Comparison of ENCODE assay signal across 22 cellular contexts in the genomic region with DNA sequence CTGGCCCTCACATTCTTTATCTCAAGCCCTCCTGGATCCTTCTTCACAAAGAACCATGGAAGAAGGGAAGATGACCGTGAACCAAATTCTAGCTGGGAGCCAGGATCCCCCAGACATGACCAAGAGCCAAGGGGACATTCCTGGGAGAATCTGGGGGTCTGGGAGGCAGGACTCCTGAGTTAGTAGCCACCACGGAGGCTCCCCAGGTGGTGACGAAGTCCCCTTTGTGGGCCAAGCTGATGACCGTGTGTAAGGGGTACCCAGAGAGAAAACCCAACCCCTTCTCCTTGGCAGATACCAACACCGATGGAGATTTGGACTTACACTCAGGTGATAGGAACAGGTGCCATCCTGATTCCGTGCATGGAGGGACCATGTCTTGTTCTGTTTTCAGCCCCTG. TPM values are rescaled to one million over a fixed set of nuclear protein-coding genes. Genes with fewer than 3 reads are reported as not detected.
DNase-seq lines count a peak whose midpoint lies in the region; ATAC-seq, FAIRE-seq and TF ChIP-seq lines count a peak whose summit lies in the region.
"Had no signal": no experiment of that assay in that cellular context is flagged by ENCODE, and none has a peak within 500 bp of the region (broad histone marks: within the 10 kb centered on the region; RNA-seq: fewer than 3 reads in every experiment).

No MANE protein-coding gene starts in this region.

- H4K91ac ChIP-seq in H1 (replicated peaks; ENCODE audit: insufficient read length, low read length) = no peak overlapping the region

- H3K4ac ChIP-seq in H1 (replicated peaks; ENCODE audit: insufficient read length, low read depth, low read length) = no peak overlapping the region

- H3K36me3 ChIP-seq in H1 (ENCODE audit: control insufficient read depth in 2 of 4, insufficient read depth in 4 of 4, low read length in 3 of 4) (peaks cover 0 to 13% (median 6%) of the 10 kb centered on the region in 4 experiments; a peak in 6 of 8 replicates), osteoblast (ENCODE audit: insufficient read depth, low read length) (peaks cover 8% of the 10 kb centered on the region), tibial nerve (no peaks in the 10 kb centered on the region)

- H3K56ac ChIP-seq in H1 (replicated peaks; ENCODE audit: insufficient read length, low read depth, low read length) = no peak overlapping the region

- H4K20me1 ChIP-seq in H1 (replicated peaks in 1 of 2; ENCODE audit: control insufficient read depth in 1 of 2, insufficient read depth in 2 of 2, low read length in 2 of 2) = no peaks in the 10 kb centered on the region
- H4K20me1 ChIP-seq in osteoblast (ENCODE audit: insufficient read depth, low read length) = no peaks in the 10 kb centered on the region

- no peak for TF ChIP-seq POLR2A in H1 (IDR thresholded peaks at IDR 0.05; ENCODE audit: control extremely low read depth in 1 of 2, low read depth in 2 of 2, low read length in 2 of 2)
- TF ChIP-seq POLR2A in tibial nerve (IDR thresholded peaks at IDR 0.05) = no peak

- H3K27me3 ChIP-seq in right cardiac atrium (ENCODE audit: control insufficient read depth, insufficient read depth) (no peaks in the 10 kb centered on the region), H1 (replicated peaks in 1 of 4; ENCODE audit: control insufficient read depth in 3 of 4, extremely low read depth in 1 of 4, insufficient read depth in 3 of 4, low read length in 3 of 4) (no peaks in the 10 kb centered on the region), osteoblast (ENCODE audit: insufficient read depth, low read length) (no peaks in the 10 kb centered on the region), tibial nerve (no peaks in the 10 kb centered on the region)
- H3K27me3 ChIP-seq: BE2C, SJCRH30 had no signal

- no peak overlapping the region for H3K18ac ChIP-seq in H1 (ENCODE audit: extremely low read depth, low read length)

- no peak overlapping the region for H2BK20ac ChIP-seq in H1 (ENCODE audit: low read length)

- no peak overlapping the region for H3K23ac ChIP-seq in H1 (ENCODE audit: insufficient read length)

- no peak overlapping the region for H4K8ac ChIP-seq in H1 (ENCODE audit: extremely low read depth, insufficient read depth, low read length)

- no peak for TF ChIP-seq RAD21 in H1 (IDR thresholded peaks at IDR 0.05 in 1 of 2, conservative IDR thresholded peaks at IDR 0.05 in 1 of 2; ENCODE audit: low read depth in 2 of 2, low read length in 2 of 2)

- TF ChIP-seq EP300 in H1 (IDR thresholded peaks at IDR 0.05; ENCODE audit: borderline replicate concordance in 1 of 2, low read depth in 2 of 2, low read length in 2 of 2) (no peak), tibial nerve (IDR thresholded peaks at IDR 0.05) (no peak)

- DNase-seq in cardiac septum (ENCODE audit: low spot score) (peak; percentile 61), right cardiac atrium (no peak), H1 (ENCODE audit: low read depth in 1 of 2, low spot score in 2 of 2) (no peak), osteoblast (ENCODE audit: insufficient read length, low spot score, missing footprints) (peak; percentile 13), NCI-H146 (lab: John Stamatoyannopoulos, UW) (no peak), tibial nerve (ENCODE audit: low spot score in 2 of 2) (no peak)
- DNase-seq in central memory CD4-positive, alpha-beta T cell = no peak
- DNase-seq: COR-L47, DMS79, KBM-7, MM.1S, NCI-H1092, NCI-H1436 treated with DMSO at 0.1 percent for 48 hours, NCI-H2029 treated with DMSO at 0.1 percent for 48 hours, NCI-H345, NCI-H774 had no signal

- no peak overlapping the region for H2AK5ac ChIP-seq in H1 (ENCODE audit: low read depth, low read length)

- H3K79me2 ChIP-seq in H1 (ENCODE audit: control insufficient read depth in 1 of 2, insufficient read depth in 2 of 2, low read length in 2 of 2) = no peaks in the 10 kb centered on the region
- no peaks in the 10 kb centered on the region for H3K79me2 ChIP-seq in osteoblast (ENCODE audit: insufficient read depth, low read length)

- H2BK12ac ChIP-seq in H1 (ENCODE audit: low read depth, low read length) = peak overlapping the region; percentile 43; the same call in 1 of the 2 replicates

- no peak overlapping the region for H3K14ac ChIP-seq in H1 (ENCODE audit: insufficient read length)

- H3K9ac ChIP-seq in H1 (replicated peaks in 1 of 4; ENCODE audit: extremely low read depth in 1 of 4, low read depth in 3 of 4, low read length in 3 of 4) = no peak overlapping the region

- H3K9me3 ChIP-seq in right cardiac atrium (ENCODE audit: control insufficient read depth, low read length) (no peaks in the 10 kb centered on the region), H1 (ENCODE audit: insufficient read depth in 2 of 2, low read depth in 1 of 2, low read length in 1 of 2) (no peaks in the 10 kb centered on the region), osteoblast (ENCODE audit: low read depth, low read length) (no peaks in the 10 kb centered on the region), tibial nerve (no peaks in the 10 kb centered on the region)
- H3K9me3 ChIP-seq: BE2C, SJCRH30 had no signal

- no peak for ATAC-seq in right cardiac atrium
- ATAC-seq: Panc1 had no signal

- H3K4me3 ChIP-seq in right cardiac atrium (ENCODE audit: low read length) (no peak overlapping the region), H1 (ENCODE audit: extremely low read depth in 1 of 4, insufficient read depth in 2 of 4, low read depth in 3 of 4, low read length in 4 of 4) (no peak overlapping the region), osteoblast (ENCODE audit: insufficient read depth, low read length) (no peak overlapping the region), tibial nerve (no peak overlapping the region)
- H3K4me3 ChIP-seq: SJCRH30 had no signal

- no peaks in the 10 kb centered on the region for H3K79me1 ChIP-seq in H1 (ENCODE audit: low read depth, low read length)

- peaks cover 2% of the 10 kb centered on the region for H3K4me1 ChIP-seq in right cardiac atrium (ENCODE audit: control insufficient read depth, insufficient read depth, low read length)
- H3K4me1 ChIP-seq in H1 (replicated peaks in 1 of 4; ENCODE audit: control insufficient read depth in 3 of 4, insufficient read depth in 4 of 4, low read length in 3 of 4) = peaks cover 6 to 15% (median 9%) of the 10 kb centered on the region in 4 experiments
- peaks cover 4% of the 10 kb centered on the region for H3K4me1 ChIP-seq in osteoblast (ENCODE audit: insufficient read depth, low read length)
- peaks cover 0 to 41% (median 13%) of the 10 kb centered on the region in 4 donors for H3K4me1 ChIP-seq in tibial nerve

- H3K4me2 ChIP-seq in H1 (ENCODE audit: insufficient read depth in 1 of 2, low read depth in 2 of 2, low read length in 2 of 2) (no peak overlapping the region), osteoblast (ENCODE audit: insufficient read depth, low read length) (no peak overlapping the region)

- 0 out of 2 replicates have a peak overlapping the region, but pooled peaks have one; percentile 18 for H2BK15ac ChIP-seq in H1 (ENCODE audit: low read length)

- H2BK120ac ChIP-seq in H1 (replicated peaks; ENCODE audit: low read depth, low read length) = no peak overlapping the region

- CTCF ChIA-PET in H1 (lab: Charles Lee; ENCODE audit: partially characterized antibody) = interaction anchor here (0.6 to 13.0 kb wide), 17 partner anchors 11 to 210 kb away, joined by 3 to 243 read pairs (median 9); a partner anchor contains a TSS

- TF ChIP-seq CTCF in H1 (IDR thresholded peaks at IDR 0.05; ENCODE audit: control extremely low read depth in 1 of 3, insufficient read depth in 1 of 3, low read depth in 1 of 3, low read length in 3 of 3) (no peak), osteoblast (IDR thresholded peaks at IDR 0.05; ENCODE audit: extremely low read depth, low read depth, low read length) (no peak), tibial nerve (IDR thresholded peaks at IDR 0.05) (no peak)

- WGBS in right cardiac atrium = 83% methylated on average over 6 of the region's 6 CpGs
- 82% methylated on average over 6 of the region's 6 CpGs; no CpG with 5 or more reads in 1 of the 2 experiments for WGBS in H1 (ENCODE audit: extremely low coverage in 1 of 2, insufficient coverage in 1 of 2, insufficient read length in 1 of 2, insufficient replicate concordance in 2 of 2, low coverage in 1 of 2, low lambda C conversion rate in 2 of 2, missing lambda C conversion rate in 1 of 2), 2 experiments
- 83 to 92% methylated on average over 5 to 6 of the region's 6 CpGs for WGBS in tibial nerve, 2 donors

- no peak overlapping the region for H4K5ac ChIP-seq in H1 (ENCODE audit: insufficient read length, low read depth, low read length)

- intact Hi-C loops in cardiac septum (cut with DNase I) = loop anchor here (5.0 to 10.0 kb wide), 2 partner anchors 175 to 273 kb away; no protein-coding TSS in a partner anchor
- intact Hi-C loops in right cardiac atrium (cut with DNase I) = loop anchor here (5.0 to 10.0 kb wide), 3 partner anchors 100 to 203 kb away; no protein-coding TSS in a partner anchor

- no peak for FAIRE-seq in H1 (lab: Jason Lieb, UNC)
- FAIRE-seq: HepG2 had no signal

- H2BK5ac ChIP-seq in H1 (ENCODE audit: low read depth, low read length) = no peak overlapping the region

- no peaks in the 10 kb centered on the region; the same call in 1 of the 2 replicates for H3K23me2 ChIP-seq in H1 (ENCODE audit: low read depth, low read length)

- H2AFZ ChIP-seq in H1 (ENCODE audit: low read length) (no peak overlapping the region), osteoblast (ENCODE audit: low read length) (no peak overlapping the region)

- POLR2A ChIA-PET in H1 (lab: Charles Lee; ENCODE audit: partially characterized antibody) = interaction anchor here (0.8 to 5.3 kb wide), 13 partner anchors 9 to 118 kb away, joined by 3 to 25 read pairs (median 5); a partner anchor contains a TSS

- no peak overlapping the region for H3K27ac ChIP-seq in right cardiac atrium (ENCODE audit: low read length)
- H3K27ac ChIP-seq in H1 (ENCODE audit: low read depth, low read length) = no peak overlapping the region
- H3K27ac ChIP-seq in osteoblast (ENCODE audit: low read depth, low read length) = no peak overlapping the region
- H3K27ac ChIP-seq in tibial nerve = no peak overlapping the region
- H3K27ac ChIP-seq: SJCRH30 had no signal

RNA-seq across cellular contexts. Expression of a gene that starts 6.8 kb away (rescaled TPM):
- total RNA-seq in cardiac septum (7.0 TPM), right cardiac atrium (1 to 10 TPM; 4.6 to 8.3 (median 4.8) TPM), osteoblast (under 0.01 TPM in 2 replicates), tibial nerve (10 to 100 TPM in 1 of 4 donors, 1 to 10 TPM in 3; 1.6 to 37.2 (median 7.3) TPM)
- polyA plus RNA-seq in right cardiac atrium (7.8 TPM), H1 (2011; rRNA removed) (1.5 and 2.4 TPM in 2 replicates)
- 1.3 and 1.6 TPM in 2 replicates for total RNA-seq in H1 (2021; fragmentation: NEBNext Ultra II Directional; extraction: Animal tissue kit (Norgen Biotek cat#: 25700))
- polyA plus RNA-seq in H1 (2011; cell fraction: cytosol; rRNA removed) = 2.4 TPM
- 2.7 TPM for polyA plus RNA-seq in H1 (2011; cell fraction: nucleus; rRNA removed)
- polyA plus RNA-seq in H1 (2012, experiment 1 of 2) = 0.75 to 2.3 TPM (median 2.0 TPM) in 4 replicates
- 1.8 TPM for polyA plus RNA-seq in H1 (2012, experiment 2 of 2)
- 1.3 TPM for polyA plus RNA-seq in H1 (2013, experiment 1 of 2)
- 0.98 TPM for polyA plus RNA-seq in H1 (2013, experiment 2 of 2)
- polyA minus RNA-seq in H1 (2011; rRNA and poly(A)+ RNA removed) = 0.13 and 0.66 TPM in 2 replicates
- polyA minus RNA-seq in H1 (2011; cell fraction: cytosol; rRNA and poly(A)+ RNA removed) = not detected
- 1.2 TPM for polyA minus RNA-seq in H1 (2011; cell fraction: nucleus; rRNA and poly(A)+ RNA removed)
- total RNA-seq: A673; CD4-positive, alpha-beta T cell had no signal

RNA-seq across cellular contexts. Expression of a gene that starts 22.9 kb away (rescaled TPM):
- 62.0 TPM for total RNA-seq in cardiac septum
- total RNA-seq in right cardiac atrium = 10 to 100 TPM; 54.8 to 73.0 (median 59.5) TPM
- 27.7 TPM for polyA plus RNA-seq in right cardiac atrium
- 174 and 195 TPM in 2 replicates for total RNA-seq in H1 (2021; fragmentation: NEBNext Ultra II Directional; extraction: Animal tissue kit (Norgen Biotek cat#: 25700))
- polyA plus RNA-seq in H1 (2011; rRNA removed) = 118 and 127 TPM in 2 replicates
- 133 TPM for polyA plus RNA-seq in H1 (2011; cell fraction: cytosol; rRNA removed)
- polyA plus RNA-seq in H1 (2011; cell fraction: nucleus; rRNA removed) = 363 TPM
- polyA plus RNA-seq in H1 (2012, experiment 1 of 2) = 127 to 175 TPM (median 133 TPM) in 4 replicates
- polyA plus RNA-seq in H1 (2012, experiment 2 of 2) = 54.1 TPM
- 64.3 TPM for polyA plus RNA-seq in H1 (2013, experiment 1 of 2)
- 59.4 TPM for polyA plus RNA-seq in H1 (2013, experiment 2 of 2)
- polyA minus RNA-seq in H1 (2011; rRNA and poly(A)+ RNA removed) = 417 and 449 TPM in 2 replicates
- 92.7 TPM for polyA minus RNA-seq in H1 (2011; cell fraction: cytosol; rRNA and poly(A)+ RNA removed)
- 129 TPM for polyA minus RNA-seq in H1 (2011; cell fraction: nucleus; rRNA and poly(A)+ RNA removed)
- 72.7 and 81.0 TPM in 2 replicates for total RNA-seq in osteoblast
- total RNA-seq in tibial nerve = 100 to 1,000 TPM in 1 of 4 donors, 10 to 100 TPM in 3; 48.9 to 137 (median 57.0) TPM

RNA-seq across cellular contexts. Expression of a gene that starts 25.4 kb away (rescaled TPM):
- total RNA-seq in cardiac septum (0.13 TPM), right cardiac atrium (1 to 10 TPM in 3 of 4 donors, under 1 TPM in 1; 0.08 to 1.4 (median 1.1) TPM), osteoblast (0.72 and 1.2 TPM in 2 replicates), tibial nerve (under 1 TPM in 2 of 4 donors, not detected in 2; 0.30 to 0.66 TPM)
- polyA plus RNA-seq in right cardiac atrium (0.25 TPM), H1 (2011; rRNA removed) (39.0 and 51.1 TPM in 2 replicates)
- 58.1 and 59.4 TPM in 2 replicates for total RNA-seq in H1 (2021; fragmentation: NEBNext Ultra II Directional; extraction: Animal tissue kit (Norgen Biotek cat#: 25700))
- 35.6 TPM for polyA plus RNA-seq in H1 (2011; cell fraction: cytosol; rRNA removed)
- 109 TPM for polyA plus RNA-seq in H1 (2011; cell fraction: nucleus; rRNA removed)
- 31.0 to 37.4 TPM (median 33.7 TPM) in 4 replicates for polyA plus RNA-seq in H1 (2012, experiment 1 of 2)
- 20.8 TPM for polyA plus RNA-seq in H1 (2012, experiment 2 of 2)
- 26.2 TPM for polyA plus RNA-seq in H1 (2013, experiment 1 of 2)
- 24.0 TPM for polyA plus RNA-seq in H1 (2013, experiment 2 of 2)
- 31.5 and 40.2 TPM in 2 replicates for polyA minus RNA-seq in H1 (2011; rRNA and poly(A)+ RNA removed)
- 30.2 TPM for polyA minus RNA-seq in H1 (2011; cell fraction: cytosol; rRNA and poly(A)+ RNA removed)
- 55.8 TPM for polyA minus RNA-seq in H1 (2011; cell fraction: nucleus; rRNA and poly(A)+ RNA removed)

RNA-seq across cellular contexts. Expression of a gene that starts 46.0 kb away (rescaled TPM):
- total RNA-seq in cardiac septum (0.97 TPM), right cardiac atrium (1 to 10 TPM in 3 of 4 donors, under 1 TPM in 1; 0.81 to 1.7 (median 1.6) TPM), osteoblast (under 0.01 TPM in 1 of 2 replicates, not detected in the other), tibial nerve (10 to 100 TPM in 3 of 4 donors, 1 to 10 TPM in 1; 9.8 to 25.5 (median 21.2) TPM)
- polyA plus RNA-seq in right cardiac atrium (2.0 TPM), H1 (2011; rRNA removed) (10.5 and 16.5 TPM in 2 replicates)
- total RNA-seq in H1 (2021; fragmentation: NEBNext Ultra II Directional; extraction: Animal tissue kit (Norgen Biotek cat#: 25700)) = 7.5 and 7.6 TPM in 2 replicates
- polyA plus RNA-seq in H1 (2011; cell fraction: cytosol; rRNA removed) = 8.9 TPM
- polyA plus RNA-seq in H1 (2011; cell fraction: nucleus; rRNA removed) = 7.5 TPM
- 2.9 to 8.4 TPM (median 5.8 TPM) in 4 replicates for polyA plus RNA-seq in H1 (2012, experiment 1 of 2)
- 4.5 TPM for polyA plus RNA-seq in H1 (2012, experiment 2 of 2)
- polyA plus RNA-seq in H1 (2013, experiment 1 of 2) = 14.0 TPM
- polyA plus RNA-seq in H1 (2013, experiment 2 of 2) = 16.0 TPM
- polyA minus RNA-seq in H1 (2011; rRNA and poly(A)+ RNA removed) = 0.61 and 1.1 TPM in 2 replicates
- 2.3 TPM for polyA minus RNA-seq in H1 (2011; cell fraction: cytosol; rRNA and poly(A)+ RNA removed)
- 2.5 TPM for polyA minus RNA-seq in H1 (2011; cell fraction: nucleus; rRNA and poly(A)+ RNA removed)
- total RNA-seq: CD4-positive, alpha-beta T cell had no signal

Comparison
In these comparisons a context has a peak if more than half of its experiments do, and no peak if none do; other contexts are left out.
1. DNase-seq: peak in cardiac septum (single experiment) and osteoblast (single experiment); none in right cardiac atrium (0 of 3), H1 (0 of 2), NCI-H146 (single experiment), tibial nerve (0 of 2) and central memory CD4-positive, alpha-beta T cell (single experiment).
2. RNA of a gene that starts 25.4 kb away (total RNA-seq): 58.1 to 59.4 TPM in H1; 0.08 to 1.4 TPM in right cardiac atrium, 0.72 to 1.2 TPM in osteoblast, 0.30 to 0.66 TPM in tibial nerve and 0.13 TPM in cardiac septum (single experiment); every median in the first group is over 10 times any median in the second.